ENCODE assay signal across 1 cellular context in genomic region chr3:142595951-142596725, GRCh38.
A peak's percentile ranks its signal among the peaks of the same experiment; 100 is the strongest.
TF ChIP-seq lines count a peak whose summit lies in the region.

A gene with protein sequence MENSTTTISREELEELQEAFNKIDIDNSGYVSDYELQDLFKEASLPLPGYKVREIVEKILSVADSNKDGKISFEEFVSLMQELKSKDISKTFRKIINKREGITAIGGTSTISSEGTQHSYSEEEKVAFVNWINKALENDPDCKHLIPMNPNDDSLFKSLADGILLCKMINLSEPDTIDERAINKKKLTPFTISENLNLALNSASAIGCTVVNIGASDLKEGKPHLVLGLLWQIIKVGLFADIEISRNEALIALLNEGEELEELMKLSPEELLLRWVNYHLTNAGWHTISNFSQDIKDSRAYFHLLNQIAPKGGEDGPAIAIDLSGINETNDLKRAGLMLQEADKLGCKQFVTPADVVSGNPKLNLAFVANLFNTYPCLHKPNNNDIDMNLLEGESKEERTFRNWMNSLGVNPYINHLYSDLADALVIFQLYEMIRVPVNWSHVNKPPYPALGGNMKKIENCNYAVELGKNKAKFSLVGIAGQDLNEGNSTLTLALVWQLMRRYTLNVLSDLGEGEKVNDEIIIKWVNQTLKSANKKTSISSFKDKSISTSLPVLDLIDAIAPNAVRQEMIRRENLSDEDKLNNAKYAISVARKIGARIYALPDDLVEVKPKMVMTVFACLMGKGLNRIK (plus strand): TSS chr3:142596393. CDS start chr3:142664238, 67,845 bp downstream.

TF ChIP-seq in HepG2, 621 proteins besides CTCF, POLR2A, EP300 and RAD21 (continued from another document and continues in another):
- no peak for TF ChIP-seq KIAA2018 (CRISPR knock-in tag; IDR thresholded peaks at IDR 0.05; ENCODE audit: borderline replicate concordance)
- TF ChIP-seq ZNF660 (CRISPR knock-in tag; IDR thresholded peaks at IDR 0.05; ENCODE audit: borderline replicate concordance, low read depth): no peak
- TF ChIP-seq NFIC (IDR thresholded peaks at IDR 0.05; ENCODE audit: low read length): no peak
- TF ChIP-seq LRRFIP1 (CRISPR knock-in tag; conservative IDR thresholded peaks at IDR 0.05): no peak
- no peak for TF ChIP-seq NFIB (CRISPR knock-in tag; IDR thresholded peaks at IDR 0.05; ENCODE audit: borderline replicate concordance)
- TF ChIP-seq, protein P1, sequence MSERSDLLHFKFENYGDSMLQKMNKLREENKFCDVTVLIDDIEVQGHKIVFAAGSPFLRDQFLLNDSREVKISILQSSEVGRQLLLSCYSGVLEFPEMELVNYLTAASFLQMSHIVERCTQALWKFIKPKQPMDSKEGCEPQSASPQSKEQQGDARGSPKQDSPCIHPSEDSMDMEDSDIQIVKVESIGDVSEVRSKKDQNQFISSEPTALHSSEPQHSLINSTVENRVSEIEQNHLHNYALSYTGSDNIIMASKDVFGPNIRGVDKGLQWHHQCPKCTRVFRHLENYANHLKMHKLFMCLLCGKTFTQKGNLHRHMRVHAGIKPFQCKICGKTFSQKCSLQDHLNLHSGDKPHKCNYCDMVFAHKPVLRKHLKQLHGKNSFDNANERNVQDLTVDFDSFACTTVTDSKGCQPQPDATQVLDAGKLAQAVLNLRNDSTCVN (CRISPR knock-in tag; IDR thresholded peaks at IDR 0.05; ENCODE audit: borderline replicate concordance): peak; percentile 75
- TF ChIP-seq ZNF333 (CRISPR knock-in tag; IDR thresholded peaks at IDR 0.05; ENCODE audit: borderline replicate concordance): peak; percentile 79; the same call in 1 of the 2 replicates
- TF ChIP-seq ZEB1 (IDR thresholded peaks at IDR 0.05; ENCODE audit: insufficient replicate concordance, low read depth): peak; percentile 82
- TF ChIP-seq KLF16 (CRISPR knock-in tag; IDR thresholded peaks at IDR 0.05): peak; percentile 21 to 98; a peak in 2 of 4 replicates
- TF ChIP-seq, protein P2, sequence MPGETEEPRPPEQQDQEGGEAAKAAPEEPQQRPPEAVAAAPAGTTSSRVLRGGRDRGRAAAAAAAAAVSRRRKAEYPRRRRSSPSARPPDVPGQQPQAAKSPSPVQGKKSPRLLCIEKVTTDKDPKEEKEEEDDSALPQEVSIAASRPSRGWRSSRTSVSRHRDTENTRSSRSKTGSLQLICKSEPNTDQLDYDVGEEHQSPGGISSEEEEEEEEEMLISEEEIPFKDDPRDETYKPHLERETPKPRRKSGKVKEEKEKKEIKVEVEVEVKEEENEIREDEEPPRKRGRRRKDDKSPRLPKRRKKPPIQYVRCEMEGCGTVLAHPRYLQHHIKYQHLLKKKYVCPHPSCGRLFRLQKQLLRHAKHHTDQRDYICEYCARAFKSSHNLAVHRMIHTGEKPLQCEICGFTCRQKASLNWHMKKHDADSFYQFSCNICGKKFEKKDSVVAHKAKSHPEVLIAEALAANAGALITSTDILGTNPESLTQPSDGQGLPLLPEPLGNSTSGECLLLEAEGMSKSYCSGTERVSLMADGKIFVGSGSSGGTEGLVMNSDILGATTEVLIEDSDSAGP (CRISPR knock-in tag; IDR thresholded peaks at IDR 0.05; ENCODE audit: borderline replicate concordance): peak; percentile 96
- 0 out of 2 replicates have a peak, but pooled peaks have one; percentile 37 for TF ChIP-seq ZNF672 (CRISPR knock-in tag; IDR thresholded peaks at IDR 0.05)
- no peak; the same call in 1 of the 2 replicates for TF ChIP-seq HOXA7 (CRISPR knock-in tag; IDR thresholded peaks at IDR 0.05)
- TF ChIP-seq, protein P3, sequence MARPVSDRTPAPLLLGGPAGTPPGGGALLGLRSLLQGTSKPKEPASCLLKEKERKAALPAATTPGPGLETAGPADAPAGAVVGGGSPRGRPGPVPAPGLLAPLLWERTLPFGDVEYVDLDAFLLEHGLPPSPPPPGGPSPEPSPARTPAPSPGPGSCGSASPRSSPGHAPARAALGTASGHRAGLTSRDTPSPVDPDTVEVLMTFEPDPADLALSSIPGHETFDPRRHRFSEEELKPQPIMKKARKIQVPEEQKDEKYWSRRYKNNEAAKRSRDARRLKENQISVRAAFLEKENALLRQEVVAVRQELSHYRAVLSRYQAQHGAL (CRISPR knock-in tag; IDR thresholded peaks at IDR 0.05; ENCODE audit: not compliant biosample characterization): no peak
- TF ChIP-seq PCBP1 (IDR thresholded peaks at IDR 0.05; ENCODE audit: borderline replicate concordance, low read depth, low read length): peak; percentile 87; the same call in 1 of the 2 replicates
- peak; percentile 98 for TF ChIP-seq ZNF607 (CRISPR knock-in tag; IDR thresholded peaks at IDR 0.05; ENCODE audit: borderline replicate concordance)
- no peak for TF ChIP-seq ZBTB8A (CRISPR knock-in tag; IDR thresholded peaks at IDR 0.05; ENCODE audit: borderline replicate concordance, low read depth)
- TF ChIP-seq ZNF879 (CRISPR knock-in tag; IDR thresholded peaks at IDR 0.05): no peak
- TF ChIP-seq, protein P4, sequence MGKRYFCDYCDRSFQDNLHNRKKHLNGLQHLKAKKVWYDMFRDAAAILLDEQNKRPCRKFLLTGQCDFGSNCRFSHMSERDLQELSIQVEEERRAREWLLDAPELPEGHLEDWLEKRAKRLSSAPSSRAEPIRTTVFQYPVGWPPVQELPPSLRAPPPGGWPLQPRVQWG (CRISPR knock-in tag; IDR thresholded peaks at IDR 0.05; ENCODE audit: borderline replicate concordance, low read depth): no peak
- TF ChIP-seq ZSCAN5A (CRISPR knock-in tag; IDR thresholded peaks at IDR 0.05; ENCODE audit: borderline replicate concordance): peak; percentile 97; the same call in 1 of the 2 replicates
- TF ChIP-seq ZNF652 (CRISPR knock-in tag; IDR thresholded peaks at IDR 0.05; ENCODE audit: borderline replicate concordance, low read depth): peak; percentile 19
- TF ChIP-seq NR2C2 (CRISPR knock-in tag; IDR thresholded peaks at IDR 0.05; ENCODE audit: borderline replicate concordance): peak; percentile 28; the same call in 1 of the 2 replicates
- TF ChIP-seq ZSCAN12 (CRISPR knock-in tag; IDR thresholded peaks at IDR 0.05): peak; percentile 62; the same call in 1 of the 2 replicates
- no peak for TF ChIP-seq MATR3 (CRISPR knock-in tag; IDR thresholded peaks at IDR 0.05)
- TF ChIP-seq EED (CRISPR knock-in tag; IDR thresholded peaks at IDR 0.05): peak; percentile 86
- peak; percentile 79 for TF ChIP-seq TEAD3 (CRISPR knock-in tag; optimal IDR thresholded peaks at IDR 0.05; ENCODE audit: borderline replicate concordance)
- TF ChIP-seq TBP (CRISPR knock-in tag; IDR thresholded peaks at IDR 0.05): no peak
- no peak for TF ChIP-seq BRCA1 (CRISPR knock-in tag; IDR thresholded peaks at IDR 0.05)
- no peak for TF ChIP-seq NFE2L2 (IDR thresholded peaks at IDR 0.05; ENCODE audit: low read length)
- TF ChIP-seq SALL2 (CRISPR knock-in tag; IDR thresholded peaks at IDR 0.05): peak; percentile 48; the same call in 1 of the 2 replicates
- no peak for TF ChIP-seq ZNF180 (CRISPR knock-in tag; IDR thresholded peaks at IDR 0.05; ENCODE audit: borderline replicate concordance, low read depth)
- TF ChIP-seq ZNF468 (CRISPR knock-in tag; IDR thresholded peaks at IDR 0.05): no peak
- TF ChIP-seq BCL3 (CRISPR knock-in tag; IDR thresholded peaks at IDR 0.05): peak; percentile 87; the same call in 1 of the 2 replicates
- TF ChIP-seq MZF1 (CRISPR knock-in tag; IDR thresholded peaks at IDR 0.05; ENCODE audit: borderline replicate concordance): peak; percentile 88; the same call in 1 of the 2 replicates
- TF ChIP-seq CHD4 (IDR thresholded peaks at IDR 0.05; ENCODE audit: borderline replicate concordance, low read length): no peak
- TF ChIP-seq ZNF350 (CRISPR knock-in tag; IDR thresholded peaks at IDR 0.05; ENCODE audit: borderline replicate concordance, low read depth): peak; percentile 99
- no peak; the same call in 1 of the 2 replicates for TF ChIP-seq ZSCAN9 (CRISPR knock-in tag; IDR thresholded peaks at IDR 0.05; ENCODE audit: borderline replicate concordance)
- TF ChIP-seq DR1 (CRISPR knock-in tag; IDR thresholded peaks at IDR 0.05): peak; percentile 72; the same call in 1 of the 2 replicates
- TF ChIP-seq GATA4 (IDR thresholded peaks at IDR 0.05; ENCODE audit: borderline replicate concordance, low read depth): peak; percentile 33; the same call in 1 of the 2 replicates
